Comparison of ENCODE assay signal across 1 cellular context in the genomic region with DNA sequence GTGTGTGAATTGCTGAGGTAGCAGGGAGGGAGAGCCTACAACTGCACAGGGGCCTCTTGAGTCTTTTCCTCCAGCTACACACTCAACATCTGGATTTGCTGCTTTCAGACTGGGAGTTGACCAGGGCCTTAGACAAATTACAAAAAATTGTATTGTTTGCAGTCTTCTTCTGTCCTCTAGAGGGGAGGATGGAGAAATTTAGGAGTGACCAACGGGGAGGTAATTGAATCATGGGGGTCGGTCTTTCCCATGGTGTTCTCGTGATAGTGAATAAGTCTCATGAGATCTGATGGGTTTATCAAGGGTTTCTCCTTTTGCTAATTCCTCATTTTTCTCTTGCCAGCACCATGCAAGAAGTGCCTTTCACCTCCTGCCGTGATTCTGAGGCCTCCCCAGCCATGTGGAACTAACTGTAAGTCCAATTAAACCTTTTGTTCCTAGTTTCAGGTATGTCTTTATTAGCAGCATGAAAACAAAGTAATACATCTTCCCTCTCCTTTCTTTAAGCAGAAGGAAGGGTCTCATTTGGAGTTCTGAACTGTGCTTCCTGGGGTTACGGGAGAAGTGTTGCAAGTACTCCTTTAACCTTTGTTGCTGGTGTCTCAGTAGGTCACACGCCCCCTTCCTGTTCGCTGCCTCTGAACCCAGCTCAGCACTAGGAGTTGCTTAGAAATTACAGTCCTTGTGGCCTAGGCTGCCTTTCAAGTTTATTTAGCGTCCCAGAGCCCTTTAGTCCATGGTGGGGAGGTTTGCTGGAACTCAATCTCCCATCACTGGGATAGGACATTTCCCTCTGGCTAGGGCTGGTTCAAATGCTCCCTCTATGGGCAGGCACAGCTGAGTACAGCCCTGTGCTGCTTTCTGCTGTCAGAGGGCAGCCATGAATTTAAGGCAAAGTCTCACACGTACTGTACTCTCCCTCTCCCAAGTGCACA.
TF ChIP-seq lines count a peak whose summit lies in the region.

No MANE protein-coding gene starts in this region.

TF ChIP-seq in SK-N-SH, 30 proteins besides CTCF, POLR2A, EP300 and RAD21 (continued from another document):
- TF ChIP-seq, protein P1, sequence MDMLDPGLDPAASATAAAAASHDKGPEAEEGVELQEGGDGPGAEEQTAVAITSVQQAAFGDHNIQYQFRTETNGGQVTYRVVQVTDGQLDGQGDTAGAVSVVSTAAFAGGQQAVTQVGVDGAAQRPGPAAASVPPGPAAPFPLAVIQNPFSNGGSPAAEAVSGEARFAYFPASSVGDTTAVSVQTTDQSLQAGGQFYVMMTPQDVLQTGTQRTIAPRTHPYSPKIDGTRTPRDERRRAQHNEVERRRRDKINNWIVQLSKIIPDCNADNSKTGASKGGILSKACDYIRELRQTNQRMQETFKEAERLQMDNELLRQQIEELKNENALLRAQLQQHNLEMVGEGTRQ (IDR thresholded peaks at IDR 0.05; ENCODE audit: borderline replicate concordance, low read depth, low read length), result no peak
- TF ChIP-seq RFX5 (IDR thresholded peaks at IDR 0.05; ENCODE audit: low read length) (no peak), ELF1 (IDR thresholded peaks at IDR 0.05) (no peak), RXRA (IDR thresholded peaks at IDR 0.05; ENCODE audit: borderline replicate concordance, low read depth) (no peak), MXI1 (IDR thresholded peaks at IDR 0.05; ENCODE audit: low read depth, low read length) (no peak), JUND (IDR thresholded peaks at IDR 0.05) (no peak), GABPA (IDR thresholded peaks at IDR 0.05; ENCODE audit: low read depth) (no peak)
- TF ChIP-seq, protein P2, sequence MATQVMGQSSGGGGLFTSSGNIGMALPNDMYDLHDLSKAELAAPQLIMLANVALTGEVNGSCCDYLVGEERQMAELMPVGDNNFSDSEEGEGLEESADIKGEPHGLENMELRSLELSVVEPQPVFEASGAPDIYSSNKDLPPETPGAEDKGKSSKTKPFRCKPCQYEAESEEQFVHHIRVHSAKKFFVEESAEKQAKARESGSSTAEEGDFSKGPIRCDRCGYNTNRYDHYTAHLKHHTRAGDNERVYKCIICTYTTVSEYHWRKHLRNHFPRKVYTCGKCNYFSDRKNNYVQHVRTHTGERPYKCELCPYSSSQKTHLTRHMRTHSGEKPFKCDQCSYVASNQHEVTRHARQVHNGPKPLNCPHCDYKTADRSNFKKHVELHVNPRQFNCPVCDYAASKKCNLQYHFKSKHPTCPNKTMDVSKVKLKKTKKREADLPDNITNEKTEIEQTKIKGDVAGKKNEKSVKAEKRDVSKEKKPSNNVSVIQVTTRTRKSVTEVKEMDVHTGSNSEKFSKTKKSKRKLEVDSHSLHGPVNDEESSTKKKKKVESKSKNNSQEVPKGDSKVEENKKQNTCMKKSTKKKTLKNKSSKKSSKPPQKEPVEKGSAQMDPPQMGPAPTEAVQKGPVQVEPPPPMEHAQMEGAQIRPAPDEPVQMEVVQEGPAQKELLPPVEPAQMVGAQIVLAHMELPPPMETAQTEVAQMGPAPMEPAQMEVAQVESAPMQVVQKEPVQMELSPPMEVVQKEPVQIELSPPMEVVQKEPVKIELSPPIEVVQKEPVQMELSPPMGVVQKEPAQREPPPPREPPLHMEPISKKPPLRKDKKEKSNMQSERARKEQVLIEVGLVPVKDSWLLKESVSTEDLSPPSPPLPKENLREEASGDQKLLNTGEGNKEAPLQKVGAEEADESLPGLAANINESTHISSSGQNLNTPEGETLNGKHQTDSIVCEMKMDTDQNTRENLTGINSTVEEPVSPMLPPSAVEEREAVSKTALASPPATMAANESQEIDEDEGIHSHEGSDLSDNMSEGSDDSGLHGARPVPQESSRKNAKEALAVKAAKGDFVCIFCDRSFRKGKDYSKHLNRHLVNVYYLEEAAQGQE (IDR thresholded peaks at IDR 0.05; ENCODE audit: low read depth, low read length), result no peak
- TF ChIP-seq, protein P3, sequence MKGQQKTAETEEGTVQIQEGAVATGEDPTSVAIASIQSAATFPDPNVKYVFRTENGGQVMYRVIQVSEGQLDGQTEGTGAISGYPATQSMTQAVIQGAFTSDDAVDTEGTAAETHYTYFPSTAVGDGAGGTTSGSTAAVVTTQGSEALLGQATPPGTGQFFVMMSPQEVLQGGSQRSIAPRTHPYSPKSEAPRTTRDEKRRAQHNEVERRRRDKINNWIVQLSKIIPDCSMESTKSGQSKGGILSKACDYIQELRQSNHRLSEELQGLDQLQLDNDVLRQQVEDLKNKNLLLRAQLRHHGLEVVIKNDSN (IDR thresholded peaks at IDR 0.05; ENCODE audit: borderline replicate concordance, low read depth), result no peak
- TF ChIP-seq, protein P4, sequence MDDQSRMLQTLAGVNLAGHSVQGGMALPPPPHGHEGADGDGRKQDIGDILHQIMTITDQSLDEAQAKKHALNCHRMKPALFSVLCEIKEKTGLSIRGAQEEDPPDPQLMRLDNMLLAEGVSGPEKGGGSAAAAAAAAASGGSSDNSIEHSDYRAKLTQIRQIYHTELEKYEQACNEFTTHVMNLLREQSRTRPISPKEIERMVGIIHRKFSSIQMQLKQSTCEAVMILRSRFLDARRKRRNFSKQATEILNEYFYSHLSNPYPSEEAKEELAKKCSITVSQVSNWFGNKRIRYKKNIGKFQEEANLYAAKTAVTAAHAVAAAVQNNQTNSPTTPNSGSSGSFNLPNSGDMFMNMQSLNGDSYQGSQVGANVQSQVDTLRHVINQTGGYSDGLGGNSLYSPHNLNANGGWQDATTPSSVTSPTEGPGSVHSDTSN (IDR thresholded peaks at IDR 0.05), result no peak
